ENCODE assay signal across 10 cellular contexts in genomic region chr12:104930388-104931326, GRCh38. TPM values are rescaled to one million over a fixed set of nuclear protein-coding genes. Genes with fewer than 3 reads are reported as not detected.
DNase-seq lines count a peak whose midpoint lies in the region; ATAC-seq, FAIRE-seq and TF ChIP-seq lines count a peak whose summit lies in the region.
"Had no signal": no experiment of that assay in that cellular context is flagged by ENCODE, and none has a peak within 500 bp of the region (broad histone marks: within the 10 kb centered on the region; RNA-seq: fewer than 3 reads in every experiment).

No MANE protein-coding gene starts in this region.

- BruUV-seq in Caco-2 (replicated peaks; lab: Mats Ljungman, UMichigan) = no TSS peak

- no peaks in the 10 kb centered on the region for H3K9me3 ChIP-seq in Caco-2

- H3K36me3 ChIP-seq in Caco-2 (ENCODE audit: control insufficient read depth, insufficient read depth, low read length) = no peaks in the 10 kb centered on the region

- H3K4me1 ChIP-seq in Caco-2 = no peaks in the 10 kb centered on the region

- no peaks in the 10 kb centered on the region for H3K27me3 ChIP-seq in Caco-2 (replicated peaks; ENCODE audit: control insufficient read depth, insufficient read depth, low read length)

- peak overlapping the region; percentile 0 for H3K4me3 Mint-ChIP-seq in stimulated activated naive CD8-positive, alpha-beta T cell treated with anti-CD3 and anti-CD28 coated beads, Interleukin-15, Interleukin-2, amounts not matched to agents 100 ng/mL and 50 ng/mL, for 24 hours
- H3K4me3 Mint-ChIP-seq in Caco-2 (ENCODE audit: unreplicated experiment) = no peak overlapping the region

- H3K4me3 ChIP-seq in Caco-2 (ENCODE audit: low read depth, low read length) = no peak overlapping the region
- H3K4me3 ChIP-seq: SK-N-MC had no signal

- H3K27ac Mint-ChIP-seq in stimulated activated naive CD8-positive, alpha-beta T cell treated with anti-CD3 and anti-CD28 coated beads, Interleukin-15, Interleukin-2, amounts not matched to agents 100 ng/mL and 50 ng/mL, for 24 hours = peak overlapping the region; percentile 42
- no peak overlapping the region for H3K27ac Mint-ChIP-seq in Caco-2 (ENCODE audit: unreplicated experiment)

- no peaks in the 10 kb centered on the region for H3K9me3 Mint-ChIP-seq in stimulated activated naive CD8-positive, alpha-beta T cell treated with anti-CD3 and anti-CD28 coated beads, Interleukin-15, Interleukin-2, amounts not matched to agents 100 ng/mL and 50 ng/mL, for 24 hours
- H3K9me3 Mint-ChIP-seq in Caco-2 (ENCODE audit: unreplicated experiment) = no peaks in the 10 kb centered on the region

- POLR2A ChIA-PET in Caco-2 (lab: Charles Lee) = no interaction called here

- H3K4me1 Mint-ChIP-seq in stimulated activated naive CD8-positive, alpha-beta T cell treated with anti-CD3 and anti-CD28 coated beads, Interleukin-15, Interleukin-2, amounts not matched to agents 100 ng/mL and 50 ng/mL, for 24 hours (ENCODE audit: low read depth) = peaks cover 29% of the 10 kb centered on the region
- no peaks in the 10 kb centered on the region for H3K4me1 Mint-ChIP-seq in Caco-2 (ENCODE audit: low read depth, unreplicated experiment)

- intact Hi-C loops in Caco-2 (cut with micrococcal nuclease; ENCODE audit: unreplicated experiment) = no loop called here

- peak; percentile 88 for ATAC-seq in HG03095 (IDR thresholded peaks at IDR 0.05; ENCODE audit: unreplicated experiment)

- FAIRE-seq in D721Med (lab: Jason Lieb, UNC) = no peak
- FAIRE-seq: islet of Langerhans had no signal

- H3K36me3 Mint-ChIP-seq in stimulated activated naive CD8-positive, alpha-beta T cell treated with anti-CD3 and anti-CD28 coated beads, Interleukin-15, Interleukin-2, amounts not matched to agents 100 ng/mL and 50 ng/mL, for 24 hours (ENCODE audit: low read depth) = no peaks in the 10 kb centered on the region
- H3K36me3 Mint-ChIP-seq in Caco-2 (ENCODE audit: insufficient read depth, unreplicated experiment) = no peaks in the 10 kb centered on the region

- CTCF ChIA-PET in Caco-2 (lab: Charles Lee) = no interaction called here

- no peak for TF ChIP-seq CTCF in Caco-2 (IDR thresholded peaks at IDR 0.05; ENCODE audit: insufficient read depth in 1 of 2, low read depth in 1 of 2, low read length in 1 of 2, severe bottlenecking in 1 of 2, unreplicated experiment in 1 of 2)
- TF ChIP-seq CTCF in D721Med (IDR thresholded peaks at IDR 0.05; ENCODE audit: insufficient read depth, missing control alignments) = no peak

- peak; percentile 23 for DNase-seq in activated T-cell treated with anti-CD3 and anti-CD28 coated beads for 48 hours (ENCODE audit: low read depth)
- DNase-seq in activated T-cell treated with anti-CD3 and anti-CD28 coated beads for 4 hours = no peak
- DNase-seq in astrocyte of the hippocampus (ENCODE audit: low read depth, low spot score) = peak; percentile 55
- no peak for DNase-seq in Caco-2
- no peak for DNase-seq in T1000 (lab: John Stamatoyannopoulos, UW)
- no peak for DNase-seq in D721Med (ENCODE audit: insufficient read length, low spot score)

- H3K27me3 Mint-ChIP-seq in stimulated activated naive CD8-positive, alpha-beta T cell treated with anti-CD3 and anti-CD28 coated beads, Interleukin-15, Interleukin-2, amounts not matched to agents 100 ng/mL and 50 ng/mL, for 24 hours = no peaks in the 10 kb centered on the region
- H3K27me3 Mint-ChIP-seq in Caco-2 (ENCODE audit: insufficient read depth, unreplicated experiment) = no peaks in the 10 kb centered on the region

RNA-seq across cellular contexts. Expression of gene SLC41A2, which starts 27.4 kb away (rescaled TPM):
- total RNA-seq in Caco-2 (2022) = 21.6 and 24.9 TPM in 2 replicates

RNA-seq across cellular contexts. Expression of gene NOPCHAP1, which starts 55.5 kb away (rescaled TPM):
- 23.0 TPM in 2 replicates for total RNA-seq in Caco-2 (2022)

Comparison
In these comparisons a context has a peak if more than half of its experiments do, and no peak if none do; other contexts are left out.
1. DNase-seq: peak in activated T-cell treated with anti-CD3 and anti-CD28 coated beads for 48 hours (single experiment) and astrocyte of the hippocampus (single experiment); none in activated T-cell treated with anti-CD3 and anti-CD28 coated beads for 4 hours (single experiment), Caco-2 (0 of 2), T1000 (single experiment) and D721Med (single experiment).